ENCODE assay signal across 19 cellular contexts in the genomic region with DNA sequence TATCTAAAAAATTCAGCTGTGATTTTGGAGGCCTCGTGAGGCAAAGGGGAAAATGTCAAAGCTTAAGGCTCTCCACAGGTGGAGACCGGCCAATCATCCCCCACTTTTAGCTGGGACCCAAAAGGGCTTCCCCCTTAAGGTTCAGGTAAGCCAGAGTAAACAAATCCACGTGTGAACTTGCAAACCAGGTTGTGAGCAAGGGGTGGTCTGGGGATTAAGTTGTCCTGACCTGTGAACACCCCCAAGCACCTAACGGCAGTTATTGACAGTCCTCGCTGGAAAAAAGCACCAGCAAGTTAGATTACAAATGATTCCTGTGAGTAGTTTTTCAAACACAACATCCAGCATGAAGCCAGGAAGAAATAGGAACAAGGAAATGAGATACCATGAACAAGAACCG. TPM values are rescaled to one million over a fixed set of nuclear protein-coding genes. Genes with fewer than 3 reads are reported as not detected.
"Had no signal": no experiment of that assay in that cellular context is flagged by ENCODE, and none has a peak within 500 bp of the region (broad histone marks: within the 10 kb centered on the region; RNA-seq: fewer than 3 reads in every experiment).

No MANE protein-coding gene starts in this region.

- ATAC-seq: activated T-cell treated with anti-CD3 and anti-CD28 coated beads, Interleukin-2, amount 50 U/mL, for 72 hours; right cardiac atrium; stimulated activated naive CD8-positive, alpha-beta T cell treated with anti-CD3 and anti-CD28 coated beads, Interleukin-15, Interleukin-2, amounts not matched to agents 100 U/mL and 50 U/mL, for 24 hours; upper lobe of right lung had no signal

- H3K4me3 ChIP-seq: left ventricle myocardium inferior, skin epidermis, testis, upper lobe of right lung had no signal

- DNase-seq: activated CD4-positive, alpha-beta T cell treated with anti-CD3 and anti-CD28 coated beads, Interleukin-2, amount 50 U/mL, for 4 hours; activated naive CD4-positive, alpha-beta T cell treated with Interleukin-2 at 50 U/mL for 16 hours; activated T-cell treated with anti-CD3 and anti-CD28 coated beads, Interleukin-2, amount 50 U/mL, for 72 hours; anterior cingulate cortex; brain microvascular endothelial cell; cerebellar nuclear complex; dermis blood vessel endothelial cell; islet precursor cell; left ventricle myocardium inferior; nephron progenitor cell; occipital lobe; right cardiac atrium; stimulated activated CD4-positive, alpha-beta T cell treated with anti-CD3 and anti-CD28 coated beads, Interleukin-15, amount 100 ng/mL, for 24 hours; stimulated activated CD4-positive, alpha-beta T cell treated with anti-CD3 and anti-CD28 coated beads, Interleukin-4, amount 100 ng/mL, for 1 hour; stimulated activated naive CD8-positive, alpha-beta T cell treated with anti-CD3 and anti-CD28 coated beads, Interleukin-15, Interleukin-2, amounts not matched to agents 100 U/mL and 50 U/mL, for 24 hours; testis; upper lobe of right lung had no signal

- H3K27ac Mint-ChIP-seq: activated T-cell treated with anti-CD3 and anti-CD28 coated beads, Interleukin-2, amount 50 U/mL, for 72 hours; nephron progenitor cell; progenitor cell of endocrine pancreas had no signal

- H3K4me1 ChIP-seq: upper lobe of right lung had no signal

- H3K27ac ChIP-seq: brain microvascular endothelial cell, left ventricle myocardium inferior, skin epidermis, testis, upper lobe of right lung had no signal

- H3K9me3 ChIP-seq: left ventricle myocardium inferior, testis, upper lobe of right lung had no signal

- H3K4me3 Mint-ChIP-seq: activated T-cell treated with anti-CD3 and anti-CD28 coated beads, Interleukin-2, amount 50 U/mL, for 72 hours; nephron progenitor cell had no signal

- H3K27me3 ChIP-seq: brain microvascular endothelial cell, testis, upper lobe of right lung had no signal

- H3K36me3 ChIP-seq: brain microvascular endothelial cell, left ventricle myocardium inferior, upper lobe of right lung had no signal

- H3K9me3 Mint-ChIP-seq: activated T-cell treated with anti-CD3 and anti-CD28 coated beads, Interleukin-2, amount 50 U/mL, for 72 hours; nephron progenitor cell had no signal

RNA-seq across cellular contexts. Expression of a gene that starts 42.9 kb away (rescaled TPM):
- total RNA-seq: dermis blood vessel endothelial cell, occipital lobe, progenitor cell of endocrine pancreas had no signal
